In the genomic region with DNA sequence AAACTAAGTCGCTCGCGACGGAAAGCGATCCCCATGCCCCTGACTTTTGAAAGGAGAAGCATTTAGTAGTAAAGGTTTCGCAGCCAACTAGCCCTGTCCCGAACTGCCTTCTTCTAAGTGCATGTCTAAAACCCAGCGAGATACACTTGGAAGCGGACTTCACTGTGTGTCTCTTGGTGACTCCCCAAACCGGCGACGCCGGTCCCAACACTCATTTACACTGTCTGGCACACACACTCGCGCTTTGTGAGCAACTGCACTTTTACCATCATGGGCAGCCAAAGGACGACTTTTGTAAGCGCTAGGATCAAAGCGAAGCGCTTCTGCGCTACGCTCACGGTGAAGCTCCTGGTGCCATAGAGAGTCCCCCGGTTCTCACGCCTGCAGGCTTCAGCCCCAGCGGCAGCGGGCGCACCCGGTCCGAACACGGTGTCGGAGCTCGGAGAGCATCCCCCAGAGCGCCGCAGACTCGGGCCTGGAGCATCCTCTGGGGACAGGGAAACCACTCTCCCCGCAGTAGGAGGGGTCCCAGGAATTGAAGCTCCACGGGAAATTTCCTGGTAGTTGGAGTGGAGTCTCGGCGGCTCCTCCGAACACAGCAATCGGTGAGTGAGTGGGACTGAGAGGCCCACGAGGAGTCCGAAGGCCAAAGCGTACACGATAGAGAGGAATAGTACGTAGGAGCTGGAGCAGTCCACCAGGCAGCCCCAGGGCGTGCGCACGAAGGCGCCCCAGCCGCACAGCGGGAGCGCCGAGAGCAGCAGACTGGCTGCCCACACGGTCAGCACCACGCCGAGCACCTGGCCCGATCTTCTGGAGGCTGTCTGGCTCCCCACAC, we compare ENCODE assay signal across 9 cellular contexts. TPM values are rescaled to one million over a fixed set of nuclear protein-coding genes. Genes with fewer than 3 reads are reported as not detected.
DNase-seq lines count a peak whose midpoint lies in the region; ATAC-seq and TF ChIP-seq lines count a peak whose summit lies in the region.
"Had no signal": no experiment of that assay in that cellular context is flagged by ENCODE, and none has a peak within 500 bp of the region (broad histone marks: within the 10 kb centered on the region; RNA-seq: fewer than 3 reads in every experiment).

No MANE protein-coding gene starts in this region.

- DNase-seq in HT1080 (ENCODE audit: low read depth) (peak; percentile 35), sciatic nerve (ENCODE audit: low spot score) (no peak), AML-193 (lab: John Stamatoyannopoulos, UW) (no peak)
- DNase-seq in activated CD8-positive, alpha-beta memory T cell treated with anti-CD3 and anti-CD28 coated beads for 24 hours, result no peak
- no peak for DNase-seq in stimulated activated CD4-positive, alpha-beta T cell treated with anti-CD3 and anti-CD28 coated beads, Interleukin-1b, Interleukin-23, amount 100 ng/mL, for 48 hours

- intact Hi-C loops in sciatic nerve (cut with DNase I), result no loop called here

- peak overlapping the region; percentile 41 for H3K4me3 ChIP-seq in iPS-11a (ENCODE audit: low read depth, low read length)
- H3K4me3 ChIP-seq: lung had no signal

- ATAC-seq in SK-N-SH treated with all-trans-retinoic acid at 6 μM for 48 hours (peak; percentile 78), sciatic nerve (peak; percentile 46), HG02885 (IDR thresholded peaks at IDR 0.05; ENCODE audit: poor library complexity, unreplicated experiment) (no peak)

TF ChIP-seq in SK-N-SH treated with all-trans-retinoic acid at 6 μM for 48 hours, 23 proteins besides CTCF, POLR2A, EP300 and RAD21:
- TF ChIP-seq, protein P1, sequence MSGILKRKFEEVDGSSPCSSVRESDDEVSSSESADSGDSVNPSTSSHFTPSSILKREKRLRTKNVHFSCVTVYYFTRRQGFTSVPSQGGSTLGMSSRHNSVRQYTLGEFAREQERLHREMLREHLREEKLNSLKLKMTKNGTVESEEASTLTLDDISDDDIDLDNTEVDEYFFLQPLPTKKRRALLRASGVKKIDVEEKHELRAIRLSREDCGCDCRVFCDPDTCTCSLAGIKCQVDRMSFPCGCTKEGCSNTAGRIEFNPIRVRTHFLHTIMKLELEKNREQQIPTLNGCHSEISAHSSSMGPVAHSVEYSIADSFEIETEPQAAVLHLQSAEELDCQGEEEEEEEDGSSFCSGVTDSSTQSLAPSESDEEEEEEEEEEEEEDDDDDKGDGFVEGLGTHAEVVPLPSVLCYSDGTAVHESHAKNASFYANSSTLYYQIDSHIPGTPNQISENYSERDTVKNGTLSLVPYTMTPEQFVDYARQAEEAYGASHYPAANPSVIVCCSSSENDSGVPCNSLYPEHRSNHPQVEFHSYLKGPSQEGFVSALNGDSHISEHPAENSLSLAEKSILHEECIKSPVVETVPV (CRISPR knock-in tag; IDR thresholded peaks at IDR 0.05), result no peak
- TF ChIP-seq PPARA (CRISPR knock-in tag; IDR thresholded peaks at IDR 0.05; ENCODE audit: borderline replicate concordance), result no peak

RNA-seq across cellular contexts. Expression of a gene that starts 1.4 kb away (rescaled TPM):
- total RNA-seq in HT1080 (2014; rRNA removed; shearing (Covaris generic)), result not detected in 2 replicates
- polyA plus RNA-seq in HT1080 (2015; cell fraction: cytosol; rRNA removed), result not detected in 2 replicates
- polyA plus RNA-seq in HT1080 (2015; cell fraction: nucleus; rRNA removed), result not detected in 2 replicates
- total RNA-seq in sciatic nerve, result not detected
- total RNA-seq: lung had no signal
- polyA plus RNA-seq: lung had no signal
